ENCODE assay signal across 9 cellular contexts in the genomic region with DNA sequence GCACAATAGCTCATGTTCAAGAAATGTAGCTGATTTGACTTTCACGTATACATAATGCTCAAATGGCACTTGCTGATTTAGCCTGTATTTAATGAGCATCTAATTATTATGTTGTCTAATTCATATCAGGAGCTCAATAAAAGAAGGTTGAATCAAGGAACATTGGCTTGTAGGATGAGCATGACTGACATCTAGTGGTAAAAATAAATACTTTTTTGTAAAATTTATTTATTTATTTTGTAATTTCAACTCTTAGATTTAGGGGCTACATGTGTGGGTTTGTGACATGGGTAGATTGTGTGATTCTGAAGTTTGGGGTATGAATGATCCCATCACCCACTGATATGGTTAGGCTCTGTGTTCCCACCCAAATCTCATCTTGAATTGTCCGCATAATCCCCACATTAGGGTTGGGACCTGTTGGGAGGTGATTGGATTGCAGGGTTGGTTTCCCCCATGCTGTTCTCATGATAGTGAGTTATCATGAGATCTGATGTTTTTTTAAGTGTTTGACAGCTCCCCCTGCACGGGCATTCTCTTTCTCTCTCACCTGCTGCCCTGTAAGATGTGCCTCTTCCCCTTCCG. TPM values are rescaled to one million over a fixed set of nuclear protein-coding genes. Genes with fewer than 3 reads are reported as not detected.
DNase-seq lines count a peak whose midpoint lies in the region; ATAC-seq and TF ChIP-seq lines count a peak whose summit lies in the region.
"Had no signal": no experiment of that assay in that cellular context is flagged by ENCODE, and none has a peak within 500 bp of the region (broad histone marks: within the 10 kb centered on the region; RNA-seq: fewer than 3 reads in every experiment).

No MANE protein-coding gene starts in this region.

- no peak overlapping the region for H3K4me3 Mint-ChIP-seq in activated T-helper 17 cell treated with anti-CD3 and anti-CD28 coated beads, Interleukin-2, amount 50 U/mL, for 72 hours
- no peak overlapping the region for H3K4me3 Mint-ChIP-seq in activated T-cell treated with anti-CD3 and anti-CD28 coated beads, Interleukin-2, amount 50 U/mL, for 4 hours

- no peak overlapping the region for H3K27ac Mint-ChIP-seq in activated T-helper 17 cell treated with anti-CD3 and anti-CD28 coated beads, Interleukin-2, amount 50 U/mL, for 72 hours

- H3K27ac ChIP-seq in SU-DHL-6 (ENCODE audit: low read depth, low read length) = no peak overlapping the region

- CTCF ChIA-PET in BJ (lab: Yijun Ruan, JAX) = interaction anchor here (0.6 to 1.7 kb wide), 8 partner anchors 9 to 472 kb away, joined by 3 to 8 read pairs (median 4); a partner anchor contains a TSS

- no peaks in the 10 kb centered on the region for H3K9me3 Mint-ChIP-seq in activated T-helper 17 cell treated with anti-CD3 and anti-CD28 coated beads, Interleukin-2, amount 50 U/mL, for 72 hours
- no peaks in the 10 kb centered on the region for H3K9me3 Mint-ChIP-seq in activated T-cell treated with anti-CD3 and anti-CD28 coated beads, Interleukin-2, amount 50 U/mL, for 4 hours

- ATAC-seq in activated T-helper 17 cell treated with anti-CD3 and anti-CD28 coated beads, Interleukin-2, amount 50 U/mL, for 72 hours (replicated peaks) = no peak
- ATAC-seq in activated T-cell treated with anti-CD3 and anti-CD28 coated beads, Interleukin-2, amount 50 U/mL, for 4 hours = no peak

- DNase-seq in BJ (ENCODE audit: low read depth) (no peak), HCEC 1CT (peak; percentile 31), inferior parietal cortex (ENCODE audit: extremely low spot score) (peak; percentile 12), mesenteric fat pad (ENCODE audit: low spot score) (no peak), middle frontal gyrus (ENCODE audit: extremely low spot score, low spot score) (no peak)
- no peak for DNase-seq in activated T-cell treated with anti-CD3 and anti-CD28 coated beads, Interleukin-2, amount 50 U/mL, for 4 hours

- H2AFZ ChIP-seq in SU-DHL-6 (ENCODE audit: low read depth, low read length, severe bottlenecking) = no peak overlapping the region

- no peaks in the 10 kb centered on the region for H3F3A ChIP-seq in SU-DHL-6 (ENCODE audit: insufficient read depth)

- no peaks in the 10 kb centered on the region for H3K9me3 ChIP-seq in SU-DHL-6 (ENCODE audit: insufficient read depth, low read length)
- H3K9me3 ChIP-seq: HAP-1 had no signal

- no peak overlapping the region for H3K4me2 ChIP-seq in SU-DHL-6 (ENCODE audit: low read depth, low read length, poor library complexity, severe bottlenecking)

- no peaks in the 10 kb centered on the region for H3K36me3 Mint-ChIP-seq in activated T-helper 17 cell treated with anti-CD3 and anti-CD28 coated beads, Interleukin-2, amount 50 U/mL, for 72 hours (ENCODE audit: low read depth)
- H3K36me3 Mint-ChIP-seq in activated T-cell treated with anti-CD3 and anti-CD28 coated beads, Interleukin-2, amount 50 U/mL, for 4 hours (ENCODE audit: insufficient read depth) = no peaks in the 10 kb centered on the region

- H3K27me3 ChIP-seq in BJ (ENCODE audit: control insufficient read depth, insufficient read depth, low read length) = no peaks in the 10 kb centered on the region
- no peaks in the 10 kb centered on the region for H3K27me3 ChIP-seq in SU-DHL-6 (ENCODE audit: low read length)

- H3K27me3 Mint-ChIP-seq in activated T-helper 17 cell treated with anti-CD3 and anti-CD28 coated beads, Interleukin-2, amount 50 U/mL, for 72 hours = peaks cover 11% of the 10 kb centered on the region
- H3K27me3 Mint-ChIP-seq in activated T-cell treated with anti-CD3 and anti-CD28 coated beads, Interleukin-2, amount 50 U/mL, for 4 hours (ENCODE audit: low read depth) = peaks cover 9% of the 10 kb centered on the region

- POLR2A ChIA-PET in BJ (lab: Charles Lee) = no interaction called here

- H3K4me3 ChIP-seq in BJ (ENCODE audit: low read depth, low read length) (no peak overlapping the region), SU-DHL-6 (ENCODE audit: insufficient read depth, low read length, poor library complexity, severe bottlenecking) (no peak overlapping the region)
- H3K4me3 ChIP-seq: HAP-1 had no signal

- no peaks in the 10 kb centered on the region for H3K9me2 ChIP-seq in SU-DHL-6 (replicated peaks; ENCODE audit: insufficient read depth, low read length)

- no peak overlapping the region for H3K9ac ChIP-seq in SU-DHL-6 (ENCODE audit: low read length)

- H3K79me2 ChIP-seq in SU-DHL-6 (ENCODE audit: insufficient read depth, low read length) = no peaks in the 10 kb centered on the region

- peaks cover 5% of the 10 kb centered on the region; the same call in 1 of the 2 replicates for H4K20me1 ChIP-seq in SU-DHL-6 (ENCODE audit: low read depth, low read length)

- H3K36me3 ChIP-seq in BJ (ENCODE audit: control insufficient read depth, insufficient read depth, low read length) (no peaks in the 10 kb centered on the region), SU-DHL-6 (ENCODE audit: low read length) (no peaks in the 10 kb centered on the region)
- H3K36me3 ChIP-seq: HAP-1 had no signal

- no peaks in the 10 kb centered on the region for H3K4me1 Mint-ChIP-seq in activated T-helper 17 cell treated with anti-CD3 and anti-CD28 coated beads, Interleukin-2, amount 50 U/mL, for 72 hours
- no peaks in the 10 kb centered on the region for H3K4me1 Mint-ChIP-seq in activated T-cell treated with anti-CD3 and anti-CD28 coated beads, Interleukin-2, amount 50 U/mL, for 4 hours (ENCODE audit: low read depth)

- TF ChIP-seq CTCF in BJ (IDR thresholded peaks at IDR 0.05; ENCODE audit: insufficient read depth, low read depth, low read length) = peak; percentile 36; the same call in 1 of the 2 replicates
- peak; percentile 19 for TF ChIP-seq CTCF in SU-DHL-6 (IDR thresholded peaks at IDR 0.05; ENCODE audit: insufficient read depth, low read length, poor library complexity, severe bottlenecking)

RNA-seq across cellular contexts. Expression of a gene that starts 1.7 kb away (rescaled TPM):
- not detected in 2 replicates for polyA plus RNA-seq in BJ (2011; rRNA removed)
- polyA minus RNA-seq in BJ (2011; rRNA and poly(A)+ RNA removed) = not detected in 2 replicates
- total RNA-seq in activated T-helper 17 cell treated with anti-CD3 and anti-CD28 coated beads, Interleukin-2, amount 50 U/mL, for 72 hours = not detected
- total RNA-seq in mesenteric fat pad = not detected
- total RNA-seq in activated T-cell treated with anti-CD3 and anti-CD28 coated beads, Interleukin-2, amount 50 U/mL, for 4 hours = not detected

RNA-seq across cellular contexts. Expression of a gene that starts 10.9 kb away (rescaled TPM):
- not detected in 2 replicates for polyA plus RNA-seq in BJ (2011; rRNA removed)
- not detected in 2 replicates for polyA minus RNA-seq in BJ (2011; rRNA and poly(A)+ RNA removed)
- not detected for total RNA-seq in activated T-helper 17 cell treated with anti-CD3 and anti-CD28 coated beads, Interleukin-2, amount 50 U/mL, for 72 hours
- total RNA-seq in mesenteric fat pad = not detected
- total RNA-seq in activated T-cell treated with anti-CD3 and anti-CD28 coated beads, Interleukin-2, amount 50 U/mL, for 4 hours = not detected

RNA-seq across cellular contexts. Expression of a gene that starts 33.8 kb away (rescaled TPM):
- not detected in 2 replicates for polyA plus RNA-seq in BJ (2011; rRNA removed)
- polyA minus RNA-seq in BJ (2011; rRNA and poly(A)+ RNA removed) = 0.66 and 1.1 TPM in 2 replicates
- total RNA-seq in activated T-helper 17 cell treated with anti-CD3 and anti-CD28 coated beads, Interleukin-2, amount 50 U/mL, for 72 hours = not detected
- not detected for total RNA-seq in mesenteric fat pad
- not detected for total RNA-seq in activated T-cell treated with anti-CD3 and anti-CD28 coated beads, Interleukin-2, amount 50 U/mL, for 4 hours

RNA-seq across cellular contexts. Expression of a gene that starts 49.6 kb away (rescaled TPM):
- polyA plus RNA-seq in BJ (2011; rRNA removed) = not detected in 2 replicates
- polyA minus RNA-seq in BJ (2011; rRNA and poly(A)+ RNA removed) = 0.77 and 0.85 TPM in 2 replicates
- total RNA-seq in activated T-helper 17 cell treated with anti-CD3 and anti-CD28 coated beads, Interleukin-2, amount 50 U/mL, for 72 hours = not detected
- not detected for total RNA-seq in mesenteric fat pad
- total RNA-seq in activated T-cell treated with anti-CD3 and anti-CD28 coated beads, Interleukin-2, amount 50 U/mL, for 4 hours = not detected

RNA-seq across cellular contexts. Expression of a gene that starts 50.7 kb away (rescaled TPM):
- not detected in 2 replicates for polyA plus RNA-seq in BJ (2011; rRNA removed)
- polyA minus RNA-seq in BJ (2011; rRNA and poly(A)+ RNA removed) = not detected in 2 replicates
- not detected for total RNA-seq in activated T-helper 17 cell treated with anti-CD3 and anti-CD28 coated beads, Interleukin-2, amount 50 U/mL, for 72 hours
- not detected for total RNA-seq in mesenteric fat pad
- not detected for total RNA-seq in activated T-cell treated with anti-CD3 and anti-CD28 coated beads, Interleukin-2, amount 50 U/mL, for 4 hours

Comparison
In these comparisons a context has a peak if more than half of its experiments do, and no peak if none do; other contexts are left out.
1. DNase-seq: peak in HCEC 1CT (single experiment) and inferior parietal cortex (single experiment); none in BJ (single experiment), mesenteric fat pad (single experiment), activated T-cell treated with anti-CD3 and anti-CD28 coated beads, Interleukin-2, amount 50 U/mL, for 4 hours (single experiment) and middle frontal gyrus (single experiment).